Comparison of ENCODE assay signal across 11 cellular contexts in genomic region chr15:82132742-82133141, GRCh38.
DNase-seq lines count a peak whose midpoint lies in the region; ATAC-seq and TF ChIP-seq lines count a peak whose summit lies in the region.
"Had no signal": no experiment of that assay in that cellular context is flagged by ENCODE, and none has a peak within 500 bp of the region (broad histone marks: within the 10 kb centered on the region; RNA-seq: fewer than 3 reads in every experiment).

No MANE protein-coding gene starts in this region.

- H3K9me3 ChIP-seq in left lung, result no peaks in the 10 kb centered on the region
- H3K9me3 ChIP-seq: neutrophil had no signal

- in situ Hi-C loops in brain microvascular endothelial cell (cut with HindIII; ENCODE audit: low pct_ligation_motif_present, low sequenced_read_pairs), result no loop called here

- CTCF ChIA-PET in AG04449 (lab: Yijun Ruan, JAX), result interaction anchor here (1.4 to 10.1 kb wide), 6 partner anchors 8 to 65 kb away, joined by 3 to 93 read pairs (median 7); no protein-coding TSS in a partner anchor

- no peaks in the 10 kb centered on the region for H3K36me3 ChIP-seq in brain microvascular endothelial cell (replicated peaks)
- peaks cover 0 to 36% of the 10 kb centered on the region in 2 donors for H3K36me3 ChIP-seq in left lung

- DNase-seq in AG04449 (ENCODE audit: low read depth, low spot score) (peak; percentile 82), LHCN-M2 (ENCODE audit: low read depth) (peak; percentile 97), brain microvascular endothelial cell (peak; percentile 89), left lung (no peak), substantia nigra (lab: John Stamatoyannopoulos, UW) (no peak), anterior cingulate cortex (lab: John Stamatoyannopoulos, UW) (no peak), SW480 (ENCODE audit: low spot score) (no peak)
- DNase-seq: left colon; stimulated activated CD4-positive, alpha-beta T cell treated with anti-CD3 and anti-CD28 coated beads, Interleukin-4, amount 100 ng/mL, for 24 hours had no signal

- POLR2A ChIA-PET in AG04449 (lab: Yijun Ruan, JAX), result interaction anchor here (1.0 to 1.3 kb wide), 2 partner anchors 87 to 192 kb away, joined by 3 read pairs; partner anchors contain the start of gene MEX3B

- H3K4me3 ChIP-seq in AG04449 (ENCODE audit: low read depth, low read length), result no peak overlapping the region
- no peak overlapping the region for H3K4me3 ChIP-seq in brain microvascular endothelial cell (ENCODE audit: low read depth, low read length)
- H3K4me3 ChIP-seq in left lung, result no peak overlapping the region

- H3K27me3 ChIP-seq in brain microvascular endothelial cell (replicated peaks), result no peaks in the 10 kb centered on the region
- no peaks in the 10 kb centered on the region for H3K27me3 ChIP-seq in left lung
- H3K27me3 ChIP-seq: neutrophil had no signal

- H3K27ac ChIP-seq in brain microvascular endothelial cell (peak overlapping the region; percentile 82), left lung (no peak overlapping the region), substantia nigra (ENCODE audit: low read depth, low read length, poor library complexity, severe bottlenecking) (no peak overlapping the region)
- H3K27ac ChIP-seq: neutrophil had no signal

- ATAC-seq in left lung, result peak; percentile 69
- ATAC-seq in GM19023 (IDR thresholded peaks at IDR 0.05; ENCODE audit: unreplicated experiment), result no peak
- ATAC-seq: left colon had no signal

- intact Hi-C loops in left lung (cut with DNase I), result no loop called here

- no peak for TF ChIP-seq CTCF in AG04449 (IDR thresholded peaks at IDR 0.05; ENCODE audit: insufficient read depth, low read length, missing control alignments)
- TF ChIP-seq CTCF in brain microvascular endothelial cell (IDR thresholded peaks at IDR 0.05; ENCODE audit: low read depth, low read length, missing control alignments), result no peak
- no peak for TF ChIP-seq CTCF in left lung (IDR thresholded peaks at IDR 0.05)

- H3K4me1 ChIP-seq in left lung, result peaks cover 0 to 7% of the 10 kb centered on the region in 2 donors

Comparison
In these comparisons a context has a peak if more than half of its experiments do, and no peak if none do; other contexts are left out.
1. DNase-seq: peak in AG04449 (single experiment), LHCN-M2 (single experiment) and brain microvascular endothelial cell (single experiment); none in left lung (0 of 2), substantia nigra (0 of 49), anterior cingulate cortex (0 of 58) and SW480 (single experiment).